In the genomic region with DNA sequence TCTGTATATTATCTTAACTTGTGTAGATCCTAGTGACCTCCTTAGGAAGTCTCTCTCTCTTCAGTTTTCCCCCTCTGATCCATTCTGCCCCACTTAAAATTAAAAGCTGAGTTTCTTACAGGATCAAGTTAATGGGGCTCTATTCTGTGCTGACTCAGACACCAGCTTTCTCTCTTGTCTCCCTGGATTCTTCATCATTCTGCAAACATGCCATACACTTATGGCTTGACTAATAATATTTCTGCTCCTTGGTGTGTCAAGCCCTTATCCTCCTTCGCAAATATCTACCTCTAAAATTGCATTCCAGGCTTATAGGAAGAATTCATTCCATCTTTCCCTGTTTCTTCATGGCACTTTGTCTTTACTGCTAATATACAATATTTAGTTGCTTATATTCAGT, we compare ENCODE assay signal across 1 cellular context.
TF ChIP-seq lines count a peak whose summit lies in the region.

No MANE protein-coding gene starts in this region.

TF ChIP-seq in IMR-90, 13 proteins besides CTCF, POLR2A, EP300 and RAD21 (continued from another document):
- TF ChIP-seq, protein P1, sequence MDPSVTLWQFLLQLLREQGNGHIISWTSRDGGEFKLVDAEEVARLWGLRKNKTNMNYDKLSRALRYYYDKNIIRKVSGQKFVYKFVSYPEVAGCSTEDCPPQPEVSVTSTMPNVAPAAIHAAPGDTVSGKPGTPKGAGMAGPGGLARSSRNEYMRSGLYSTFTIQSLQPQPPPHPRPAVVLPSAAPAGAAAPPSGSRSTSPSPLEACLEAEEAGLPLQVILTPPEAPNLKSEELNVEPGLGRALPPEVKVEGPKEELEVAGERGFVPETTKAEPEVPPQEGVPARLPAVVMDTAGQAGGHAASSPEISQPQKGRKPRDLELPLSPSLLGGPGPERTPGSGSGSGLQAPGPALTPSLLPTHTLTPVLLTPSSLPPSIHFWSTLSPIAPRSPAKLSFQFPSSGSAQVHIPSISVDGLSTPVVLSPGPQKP (IDR thresholded peaks at IDR 0.05; ENCODE audit: borderline replicate concordance, low read depth, low read length): no peak
- TF ChIP-seq MAZ (IDR thresholded peaks at IDR 0.05; ENCODE audit: borderline replicate concordance, low read depth, low read length): no peak
- TF ChIP-seq FOS (IDR thresholded peaks at IDR 0.05; ENCODE audit: low read depth, low read length): no peak
- no peak for TF ChIP-seq MAFK (IDR thresholded peaks at IDR 0.05; ENCODE audit: low read depth, low read length)
- no peak for TF ChIP-seq NFE2L2 (IDR thresholded peaks at IDR 0.05; ENCODE audit: low read depth, low read length)
- TF ChIP-seq RFX5 (IDR thresholded peaks at IDR 0.05; ENCODE audit: low read depth, low read length): no peak
- TF ChIP-seq, protein P2, sequence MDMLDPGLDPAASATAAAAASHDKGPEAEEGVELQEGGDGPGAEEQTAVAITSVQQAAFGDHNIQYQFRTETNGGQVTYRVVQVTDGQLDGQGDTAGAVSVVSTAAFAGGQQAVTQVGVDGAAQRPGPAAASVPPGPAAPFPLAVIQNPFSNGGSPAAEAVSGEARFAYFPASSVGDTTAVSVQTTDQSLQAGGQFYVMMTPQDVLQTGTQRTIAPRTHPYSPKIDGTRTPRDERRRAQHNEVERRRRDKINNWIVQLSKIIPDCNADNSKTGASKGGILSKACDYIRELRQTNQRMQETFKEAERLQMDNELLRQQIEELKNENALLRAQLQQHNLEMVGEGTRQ (IDR thresholded peaks at IDR 0.05; ENCODE audit: low read depth, low read length): no peak
- no peak for TF ChIP-seq CEBPB (IDR thresholded peaks at IDR 0.05; ENCODE audit: low read depth, low read length)
- no peak for TF ChIP-seq CHD1 (IDR thresholded peaks at IDR 0.05; ENCODE audit: low read depth, low read length)
